10 cellular contexts compared by ENCODE assay signal in genomic region chr9:127973169-127974001, GRCh38. TPM values are rescaled to one million over a fixed set of nuclear protein-coding genes. Genes with fewer than 3 reads are reported as not detected.
DNase-seq lines count a peak whose midpoint lies in the region; ATAC-seq, FAIRE-seq and TF ChIP-seq lines count a peak whose summit lies in the region.
"Had no signal": no experiment of that assay in that cellular context is flagged by ENCODE, and none has a peak within 500 bp of the region (broad histone marks: within the 10 kb centered on the region; RNA-seq: fewer than 3 reads in every experiment).

No MANE protein-coding gene starts in this region.

- no peaks in the 10 kb centered on the region for H3K27me3 ChIP-seq in A673 (replicated peaks; ENCODE audit: insufficient read depth, low read depth, low read length, poor library complexity)
- no peaks in the 10 kb centered on the region for H3K27me3 ChIP-seq in mucosa of rectum (ENCODE audit: control insufficient read depth in 2 of 2, insufficient read depth in 2 of 2, low read length in 2 of 2)
- H3K27me3 ChIP-seq: brain microvascular endothelial cell had no signal

- CTCF ChIA-PET in A673 (lab: Charles Lee), result no interaction called here

- DNase-seq in A673 (ENCODE audit: low spot score) (no peak), NCI-H2029 (lab: John Stamatoyannopoulos, UW) (peak; percentile 61), caudate nucleus (lab: John Stamatoyannopoulos, UW) (peak in 20 of 61 donors; percentile 30 to 97 (median 43)), RCC 7860 (ENCODE audit: low spot score) (no peak), middle frontal gyrus (ENCODE audit: extremely low spot score, low spot score) (no peak)
- DNase-seq: brain microvascular endothelial cell, NCI-H82 had no signal

- ATAC-seq in GM18520 (IDR thresholded peaks at IDR 0.05; ENCODE audit: unreplicated experiment), result no peak
- ATAC-seq in GM21360 (IDR thresholded peaks at IDR 0.05; ENCODE audit: unreplicated experiment), result no peak

- H3K9ac ChIP-seq in mucosa of rectum (ENCODE audit: low read depth in 1 of 2, low read length in 2 of 2), result peak overlapping the region; percentile 47 to 67

- H3K36me3 ChIP-seq in A673 (ENCODE audit: insufficient read depth, low read length, poor library complexity, severe bottlenecking), result no peaks in the 10 kb centered on the region
- peaks cover 0 to 8% of the 10 kb centered on the region in 2 donors for H3K36me3 ChIP-seq in mucosa of rectum (ENCODE audit: control insufficient read depth in 2 of 2, insufficient read depth in 2 of 2, low read length in 2 of 2)
- H3K36me3 ChIP-seq: brain microvascular endothelial cell had no signal

- peak overlapping the region; percentile 50 for H3K27ac ChIP-seq in A673 (ENCODE audit: low read depth, low read length, poor library complexity, severe bottlenecking)
- H3K27ac ChIP-seq in caudate nucleus (ENCODE audit: low read depth, low read length), result peak overlapping the region; percentile 94
- H3K27ac ChIP-seq in mucosa of rectum (ENCODE audit: low read depth in 2 of 2, low read length in 2 of 2), result peak overlapping the region; percentile 10 to 90
- H3K27ac ChIP-seq: brain microvascular endothelial cell had no signal

- BruUV-seq in A673 (replicated peaks; lab: Mats Ljungman, UMichigan), result no TSS peak

- H3K9me3 ChIP-seq in A673 (ENCODE audit: low read depth, low read length, poor library complexity, severe bottlenecking), result no peaks in the 10 kb centered on the region
- H3K9me3 ChIP-seq in mucosa of rectum (ENCODE audit: control insufficient read depth in 2 of 2, low read length in 2 of 2), result no peaks in the 10 kb centered on the region

- intact Hi-C loops in A673 (cut with micrococcal nuclease; ENCODE audit: unreplicated experiment), result no loop called here

- TF ChIP-seq CTCF in A673 (conservative IDR thresholded peaks at IDR 0.05; ENCODE audit: low read depth, low read length), result no peak

- POLR2A ChIA-PET in A673 (lab: Charles Lee; ENCODE audit: low non-redundant PET), result no interaction called here

- H3K4me1 ChIP-seq in A673 (ENCODE audit: insufficient read depth, low read length, poor library complexity, severe bottlenecking), result peaks cover 68% of the 10 kb centered on the region
- H3K4me1 ChIP-seq in mucosa of rectum (ENCODE audit: control insufficient read depth in 2 of 2, insufficient read depth in 2 of 2, low read length in 2 of 2), result peaks cover 95 to 96% of the 10 kb centered on the region in 2 donors

- no peak for FAIRE-seq in RCC 7860 (lab: Jason Lieb, UNC)

- H3K4me3 ChIP-seq in A673 (ENCODE audit: low read depth, low read length, poor library complexity, severe bottlenecking), result no peak overlapping the region
- peak overlapping the region in 1 of 2 donors; percentile 26 for H3K4me3 ChIP-seq in mucosa of rectum (ENCODE audit: low read length in 2 of 2)

RNA-seq across cellular contexts. Expression of gene EEIG1, which starts 7.4 kb away (rescaled TPM):
- 30.0 and 34.1 TPM in 2 replicates for total RNA-seq in A673 (2021)

RNA-seq across cellular contexts. Expression of gene DPM2, which starts 35.7 kb away (rescaled TPM):
- 51.5 and 52.9 TPM in 2 replicates for total RNA-seq in A673 (2021)

RNA-seq across cellular contexts. Expression of gene PIP5KL1, which starts 42.8 kb away (rescaled TPM):
- total RNA-seq in A673 (2021), result 2.6 and 3.9 TPM in 2 replicates

RNA-seq across cellular contexts. Expression of gene ST6GALNAC4, which starts 56.5 kb away (rescaled TPM):
- total RNA-seq in A673 (2021), result 11.8 and 15.8 TPM in 2 replicates
